In genomic region chr19:30361107-30361447, GRCh38 we compare ENCODE assay signal across 18 cellular contexts. TPM values are rescaled to one million over a fixed set of nuclear protein-coding genes. Genes with fewer than 3 reads are reported as not detected.
DNase-seq lines count a peak whose midpoint lies in the region; ATAC-seq and TF ChIP-seq lines count a peak whose summit lies in the region.
"Had no signal": no experiment of that assay in that cellular context is flagged by ENCODE, and none has a peak within 500 bp of the region (broad histone marks: within the 10 kb centered on the region; RNA-seq: fewer than 3 reads in every experiment).

No MANE protein-coding gene starts in this region.

- H3K9ac ChIP-seq in skeletal muscle tissue (ENCODE audit: low read depth in 1 of 3, low read length in 3 of 3) = peak overlapping the region; percentile 65 to 90 (median 70)

- H3K4me1 ChIP-seq in BE2C (peaks cover 7% of the 10 kb centered on the region), skeletal muscle tissue (ENCODE audit: control insufficient read depth in 3 of 3, insufficient read depth in 3 of 3, low read length in 3 of 3) (peaks cover 4 to 14% (median 14%) of the 10 kb centered on the region in 3 donors)

- H3K36me3 Mint-ChIP-seq in immature natural killer cell = no peaks in the 10 kb centered on the region
- H3K36me3 Mint-ChIP-seq in stimulated activated naive B cell treated with anti-CD40 and anti-IgM and Interleukin-4, amounts not matched to agents 10 μg/mL and 1 μg/mL and 100 μg/mL, for 72 hours = no peaks in the 10 kb centered on the region
- H3K36me3 Mint-ChIP-seq: CD4-positive, CD25-positive, alpha-beta regulatory T cell; IgD-negative memory B cell had no signal

- no peak for TF ChIP-seq CTCF in BE2C (IDR thresholded peaks at IDR 0.05; ENCODE audit: low read depth, low read length)
- TF ChIP-seq CTCF in VCaP (conservative IDR thresholded peaks at IDR 0.05) = no peak

- H3K9me3 Mint-ChIP-seq in immature natural killer cell = no peaks in the 10 kb centered on the region
- peaks cover 0 to 1% of the 10 kb centered on the region in 2 donors for H3K9me3 Mint-ChIP-seq in stimulated activated naive B cell treated with anti-CD40 and anti-IgM and Interleukin-4, amounts not matched to agents 10 μg/mL and 1 μg/mL and 100 μg/mL, for 72 hours

- H3K27ac ChIP-seq in VCaP (peak overlapping the region; percentile 83), skeletal muscle tissue (ENCODE audit: low read depth, low read length) (no peak overlapping the region)
- H3K27ac ChIP-seq: RWPE1 had no signal

- H3K9me3 ChIP-seq in BE2C (no peaks in the 10 kb centered on the region), skeletal muscle tissue (ENCODE audit: control insufficient read depth in 3 of 3, low read length in 3 of 3) (no peaks in the 10 kb centered on the region)

- H3K4me1 Mint-ChIP-seq in immature natural killer cell = peaks cover 13 to 19% of the 10 kb centered on the region in 2 donors
- H3K4me1 Mint-ChIP-seq in stimulated activated naive B cell treated with anti-CD40 and anti-IgM and Interleukin-4, amounts not matched to agents 10 μg/mL and 1 μg/mL and 100 μg/mL, for 72 hours = no peaks in the 10 kb centered on the region
- H3K4me1 Mint-ChIP-seq: CD4-positive, CD25-positive, alpha-beta regulatory T cell; IgD-negative memory B cell had no signal

- no peak overlapping the region for H3K27ac Mint-ChIP-seq in immature natural killer cell
- H3K27ac Mint-ChIP-seq in stimulated activated naive B cell treated with anti-CD40 and anti-IgM and Interleukin-4, amounts not matched to agents 10 μg/mL and 1 μg/mL and 100 μg/mL, for 72 hours = no peak overlapping the region
- H3K27ac Mint-ChIP-seq: CD4-positive, CD25-positive, alpha-beta regulatory T cell; IgD-negative memory B cell had no signal

- ATAC-seq in stimulated activated naive B cell treated with anti-CD40 and anti-IgM and Interleukin-4, amounts not matched to agents 10 μg/mL and 1 μg/mL and 100 μg/mL, for 72 hours (replicated peaks) = no peak
- ATAC-seq: HCT116 had no signal

- DNase-seq in BE2C = no peak
- no peak for DNase-seq in immature natural killer cell
- no peak for DNase-seq in MV-4-11 (lab: John Stamatoyannopoulos, UW)
- no peak for DNase-seq in NCI-H2029 treated with DMSO at 0.1 percent for 48 hours (lab: John Stamatoyannopoulos, UW)
- DNase-seq in stimulated activated naive B cell treated with anti-CD40 and anti-IgM and Interleukin-4, amounts not matched to agents 10 μg/mL and 1 μg/mL and 100 μg/mL, for 72 hours = no peak
- DNase-seq in activated T-cell treated with anti-CD3 and anti-CD28 coated beads, Interleukin-2, amount 50 U/mL, for 1 hour = no peak
- DNase-seq: CD4-positive, CD25-positive, alpha-beta regulatory T cell; DMS79 treated with DMSO at 0.1 percent for 48 hours; NCI-H1436; NCI-H2081; NCI-H69 had no signal

- peak overlapping the region; percentile 58 to 78 (median 62) for H3K4me3 Mint-ChIP-seq in immature natural killer cell
- H3K4me3 Mint-ChIP-seq in stimulated activated naive B cell treated with anti-CD40 and anti-IgM and Interleukin-4, amounts not matched to agents 10 μg/mL and 1 μg/mL and 100 μg/mL, for 72 hours = no peak overlapping the region
- H3K4me3 Mint-ChIP-seq: CD4-positive, CD25-positive, alpha-beta regulatory T cell; IgD-negative memory B cell had no signal

- H3K27me3 Mint-ChIP-seq in immature natural killer cell (ENCODE audit: low read depth in 3 of 3) = peaks cover 1 to 6% (median 4%) of the 10 kb centered on the region in 3 donors
- H3K27me3 Mint-ChIP-seq in stimulated activated naive B cell treated with anti-CD40 and anti-IgM and Interleukin-4, amounts not matched to agents 10 μg/mL and 1 μg/mL and 100 μg/mL, for 72 hours = peaks cover 12 to 44% of the 10 kb centered on the region in 2 donors

- H3K4me3 ChIP-seq in BE2C (ENCODE audit: low read depth, low read length) = 0 out of 2 replicates have a peak overlapping the region, but pooled peaks have one; percentile 29
- H3K4me3 ChIP-seq in skeletal muscle tissue (ENCODE audit: low read length in 3 of 3) = peak overlapping the region in 2 of 3 donors; percentile 64 to 78

- H3K27me3 ChIP-seq in BE2C (no peaks in the 10 kb centered on the region), skeletal muscle tissue (ENCODE audit: control insufficient read depth in 3 of 3, insufficient read depth in 3 of 3, low read length in 3 of 3) (peaks cover 0 to 3% (median 0%) of the 10 kb centered on the region in 3 donors)

- H3K36me3 ChIP-seq in BE2C = no peaks in the 10 kb centered on the region
- no peaks in the 10 kb centered on the region for H3K36me3 ChIP-seq in skeletal muscle tissue (ENCODE audit: control insufficient read depth in 3 of 3, insufficient read depth in 3 of 3, low read length in 3 of 3)

RNA-seq across cellular contexts. Expression of gene ZNF536, which starts 11.1 kb away (rescaled TPM):
- 14.6 TPM for polyA plus RNA-seq in BE2C (2012; ENCODE audit: insufficient read depth, insufficient read length, low read depth)
- polyA plus RNA-seq in immature natural killer cell = not detected
- total RNA-seq in skeletal muscle tissue = 3.1 TPM
- total RNA-seq: HT1080, LHCN-M2 had no signal
- polyA plus RNA-seq: IgD-negative memory B cell had no signal

Comparison
In these comparisons a context has a peak if more than half of its experiments do, and no peak if none do; other contexts are left out.
1. H3K4me3 Mint-ChIP-seq: peak in immature natural killer cell (5 of 5); none in stimulated activated naive B cell treated with anti-CD40 and anti-IgM and Interleukin-4, amounts not matched to agents 10 μg/mL and 1 μg/mL and 100 μg/mL, for 72 hours (0 of 2).